In the genomic region with DNA sequence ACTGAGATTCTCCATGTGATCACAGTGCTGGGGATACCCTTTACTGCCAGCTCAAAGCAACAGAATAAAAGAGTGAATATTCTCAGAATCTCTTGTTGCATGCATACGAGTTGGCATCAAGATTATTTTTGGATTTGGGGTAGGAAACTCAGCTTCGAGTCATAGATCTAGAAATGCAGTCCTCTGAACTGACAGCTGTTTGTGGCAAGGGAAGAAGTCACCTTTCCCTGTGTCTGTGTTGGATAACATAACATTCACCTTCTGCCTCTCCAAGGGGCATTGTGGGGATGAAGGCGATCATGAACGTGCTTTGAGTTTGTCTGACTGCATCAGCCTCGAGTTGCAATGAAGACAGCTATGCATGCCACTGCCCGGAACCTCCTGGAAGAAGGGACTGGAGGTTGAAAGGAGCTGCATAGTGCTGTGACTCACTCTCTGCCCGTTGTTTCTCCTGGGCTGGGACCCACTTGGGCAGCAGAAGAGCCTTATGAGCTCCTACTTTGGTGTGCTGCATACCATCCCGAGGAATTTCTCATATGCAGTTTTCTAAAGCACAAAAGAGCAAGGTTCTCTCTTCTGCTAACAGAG, we compare ENCODE assay signal across 8 cellular contexts.
A peak's percentile ranks its signal among the peaks of the same experiment; 100 is the strongest.
DNase-seq lines count a peak whose midpoint lies in the region; ATAC-seq and TF ChIP-seq lines count a peak whose summit lies in the region.

No MANE protein-coding gene starts in this region.

- H3K27me3 ChIP-seq in GM06990 (replicated peaks; ENCODE audit: control insufficient read depth, insufficient read depth, low read length) (no peaks in the 10 kb centered on the region), PC-3 (ENCODE audit: low read length) (no peaks in the 10 kb centered on the region), osteoblast (ENCODE audit: insufficient read depth, low read length) (no peaks in the 10 kb centered on the region)

- H3F3A ChIP-seq in PC-3 (ENCODE audit: low read length, unreplicated experiment) = no peaks in the 10 kb centered on the region

- H2AFZ ChIP-seq in PC-3 (ENCODE audit: low read length) (no peak overlapping the region), osteoblast (ENCODE audit: low read length) (peak overlapping the region; percentile 64)

- H3K79me2 ChIP-seq in PC-3 (ENCODE audit: low read length) = no peaks in the 10 kb centered on the region
- H3K79me2 ChIP-seq in osteoblast (ENCODE audit: insufficient read depth, low read length) = no peaks in the 10 kb centered on the region

- no peaks in the 10 kb centered on the region for H3K9me2 ChIP-seq in PC-3 (replicated peaks; ENCODE audit: low read length)

- no TSS peak for BruUV-seq in PC-3 (replicated peaks; lab: Mats Ljungman, UMichigan)

- TF ChIP-seq CTCF in GM06990 (IDR thresholded peaks at IDR 0.05; ENCODE audit: insufficient read depth, low read length, poor library complexity, severe bottlenecking) (no peak), PC-3 (conservative IDR thresholded peaks at IDR 0.05; ENCODE audit: low read depth, low read length) (no peak), osteoblast (IDR thresholded peaks at IDR 0.05; ENCODE audit: extremely low read depth, low read depth, low read length) (no peak)

- peak overlapping the region; percentile 29; the same call in 1 of the 2 replicates for H3K4me3 ChIP-seq in GM06990 (replicated peaks; ENCODE audit: low read depth, low read length)
- no peak overlapping the region for H3K4me3 ChIP-seq in PC-3 (ENCODE audit: low read length)
- H3K4me3 ChIP-seq in osteoblast (ENCODE audit: insufficient read depth, low read length) = peak overlapping the region; percentile 35

- no peak for DNase-seq in GM06990 (ENCODE audit: extremely low read depth, insufficient read length)
- DNase-seq in PC-3 = peak; percentile 16
- DNase-seq in osteoblast (ENCODE audit: insufficient read length, low spot score, missing footprints) = peak; percentile 77
- no peak for DNase-seq in NCI-H2171 treated with DMSO at 0.1 percent for 48 hours (lab: John Stamatoyannopoulos, UW)
- no peak for DNase-seq in HPDE6-E6E7 (ENCODE audit: extremely low spot score)
- no peak for DNase-seq in NCI-H146 (lab: John Stamatoyannopoulos, UW)
- DNase-seq in HuH-7.5 (ENCODE audit: low spot score) = no peak

- H3K36me3 ChIP-seq in GM06990 (ENCODE audit: control insufficient read depth, insufficient read depth, low read length) = no peaks in the 10 kb centered on the region
- no peaks in the 10 kb centered on the region for H3K36me3 ChIP-seq in PC-3 (ENCODE audit: low read depth, low read length)
- no peaks in the 10 kb centered on the region for H3K36me3 ChIP-seq in osteoblast (ENCODE audit: insufficient read depth, low read length)

- H4K20me1 ChIP-seq in PC-3 (ENCODE audit: low read length) (no peaks in the 10 kb centered on the region), osteoblast (ENCODE audit: insufficient read depth, low read length) (no peaks in the 10 kb centered on the region)

- peak; percentile 54 for ATAC-seq in PC-3

- no peak overlapping the region for H3K9ac ChIP-seq in PC-3 (ENCODE audit: low read length)

- POLR2A ChIA-PET in PC-3 (lab: Charles Lee; ENCODE audit: unreplicated experiment) = no interaction called here

- CTCF ChIA-PET in PC-3 (lab: Charles Lee) = no interaction called here

- intact Hi-C loops in PC-3 (cut with micrococcal nuclease) = loop anchor here (2.0 to 10.0 kb wide), 2 partner anchors 401 to 823 kb away; a partner anchor contains a TSS

- H3K27ac ChIP-seq in PC-3 (ENCODE audit: low read length) = peak overlapping the region; percentile 3
- H3K27ac ChIP-seq in cingulate gyrus (ENCODE audit: low read depth, low read length) = peak overlapping the region; percentile 50
- H3K27ac ChIP-seq in osteoblast (ENCODE audit: low read depth, low read length) = peak overlapping the region; percentile 84

- no peaks in the 10 kb centered on the region for H3K9me3 ChIP-seq in PC-3 (ENCODE audit: low read length)
- H3K9me3 ChIP-seq in osteoblast (ENCODE audit: low read depth, low read length) = no peaks in the 10 kb centered on the region

- H3K4me2 ChIP-seq in PC-3 (ENCODE audit: low read length) (no peak overlapping the region), osteoblast (ENCODE audit: insufficient read depth, low read length) (peak overlapping the region; percentile 57)

- H3K4me1 ChIP-seq in PC-3 (ENCODE audit: insufficient read depth, low read length) (peaks cover 14% of the 10 kb centered on the region), osteoblast (ENCODE audit: insufficient read depth, low read length) (peaks cover 21% of the 10 kb centered on the region)

Comparison
In these comparisons a context has a peak if more than half of its experiments do, and no peak if none do; other contexts are left out.
1. DNase-seq: peak in PC-3 (single experiment) and osteoblast (single experiment); none in GM06990 (single experiment), NCI-H2171 treated with DMSO at 0.1 percent for 48 hours (single experiment), HPDE6-E6E7 (single experiment), NCI-H146 (single experiment) and HuH-7.5 (single experiment).
2. H3K27ac ChIP-seq: peak in every context shown above with its lines; median percentile 84 in osteoblast; 50 in cingulate gyrus; 3 in PC-3.